ENCODE assay signal across 8 cellular contexts in genomic region chr1:43171876-43172531, GRCh38. TPM values are rescaled to one million over a fixed set of nuclear protein-coding genes. Genes with fewer than 3 reads are reported as not detected.
DNase-seq lines count a peak whose midpoint lies in the region; ATAC-seq and TF ChIP-seq lines count a peak whose summit lies in the region.

Gene CFAP57, plus strand, starts transcription at chr1:43172330. Its CDS starts 424 bp downstream, at chr1:43172754.
A gene with protein sequence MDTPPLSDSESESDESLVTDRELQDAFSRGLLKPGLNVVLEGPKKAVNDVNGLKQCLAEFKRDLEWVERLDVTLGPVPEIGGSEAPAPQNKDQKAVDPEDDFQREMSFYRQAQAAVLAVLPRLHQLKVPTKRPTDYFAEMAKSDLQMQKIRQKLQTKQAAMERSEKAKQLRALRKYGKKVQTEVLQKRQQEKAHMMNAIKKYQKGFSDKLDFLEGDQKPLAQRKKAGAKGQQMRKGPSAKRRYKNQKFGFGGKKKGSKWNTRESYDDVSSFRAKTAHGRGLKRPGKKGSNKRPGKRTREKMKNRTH (minus strand): TSS chr1:43172290. CDS start chr1:43172118, 172 bp downstream.

- peak within 1 kb of the TSS; percentile 95 to 96 for H3K4me3 ChIP-seq in vagina

- no peaks in the 10 kb centered on the region for H3K27me3 ChIP-seq in vagina

- intact Hi-C loops in vagina (cut with DNase I), result no loop called here

- peak; percentile 80 for DNase-seq in NCI-H1694 treated with DMSO at 0.1 percent for 48 hours (lab: John Stamatoyannopoulos, UW)
- DNase-seq in anterior cingulate cortex (lab: John Stamatoyannopoulos, UW), result peak; percentile 26 to 98 (median 88)
- peak; percentile 93 for DNase-seq in hepatic stellate cell (ENCODE audit: low spot score)
- peak; percentile 93 for DNase-seq in putamen (ENCODE audit: low spot score)
- peak in 1 of 2 donors; percentile 95 for DNase-seq in vagina (ENCODE audit: extremely low spot score in 2 of 2)

- H3K9me3 Mint-ChIP-seq in T-helper 1 cell treated with Interleukin-12 subunit alpha and Interleukin-12 subunit beta and Interleukin-4 antibody, amounts not matched to agents 30 μg/mL and 1 μg/mL, for 36 hours, result no peaks in the 10 kb centered on the region

- peaks cover 24% of the 10 kb centered on the region for H3K4me1 Mint-ChIP-seq in T-helper 1 cell treated with Interleukin-12 subunit alpha and Interleukin-12 subunit beta and Interleukin-4 antibody, amounts not matched to agents 30 μg/mL and 1 μg/mL, for 36 hours (ENCODE audit: low read depth)

- ATAC-seq in GM18502 (IDR thresholded peaks at IDR 0.05; ENCODE audit: poor library complexity, unreplicated experiment), result peak; percentile 90
- peak; percentile 80 for ATAC-seq in HG02943 (IDR thresholded peaks at IDR 0.05; ENCODE audit: low read depth, unreplicated experiment)

- H3K27ac ChIP-seq in vagina, result no peak within 1 kb of the TSS

- H3K27me3 Mint-ChIP-seq in T-helper 1 cell treated with Interleukin-12 subunit alpha and Interleukin-12 subunit beta and Interleukin-4 antibody, amounts not matched to agents 30 μg/mL and 1 μg/mL, for 36 hours (ENCODE audit: low read depth), result peaks cover 23% of the 10 kb centered on the region

- H3K36me3 ChIP-seq in vagina, result peaks cover 0 to 27% of the 10 kb centered on the region in 2 donors

- H3K36me3 Mint-ChIP-seq in T-helper 1 cell treated with Interleukin-12 subunit alpha and Interleukin-12 subunit beta and Interleukin-4 antibody, amounts not matched to agents 30 μg/mL and 1 μg/mL, for 36 hours (ENCODE audit: low read depth), result peaks cover 22% of the 10 kb centered on the region

- H3K27ac Mint-ChIP-seq in T-helper 1 cell treated with Interleukin-12 subunit alpha and Interleukin-12 subunit beta and Interleukin-4 antibody, amounts not matched to agents 30 μg/mL and 1 μg/mL, for 36 hours, result peak within 1 kb of the TSS; percentile 91

- TF ChIP-seq CTCF in vagina (IDR thresholded peaks at IDR 0.05), result no peak

- no peaks in the 10 kb centered on the region for H3K9me3 ChIP-seq in vagina

- peak within 1 kb of the TSS; percentile 98 for H3K4me3 Mint-ChIP-seq in T-helper 1 cell treated with Interleukin-12 subunit alpha and Interleukin-12 subunit beta and Interleukin-4 antibody, amounts not matched to agents 30 μg/mL and 1 μg/mL, for 36 hours

- TF ChIP-seq POLR2A in vagina (IDR thresholded peaks at IDR 0.05), result no peak

- peaks cover 23% of the 10 kb centered on the region for H3K4me1 ChIP-seq in vagina

RNA-seq across cellular contexts. Expression of gene CFAP57, which starts in this region (rescaled TPM):
- total RNA-seq in vagina, result not detected

RNA-seq across cellular contexts. Expression of the second gene that starts in this region (rescaled TPM):
- total RNA-seq in vagina, result 43.5 TPM
